Comparison of ENCODE assay signal across 8 cellular contexts in genomic region chr20:44208770-44209169, GRCh38. TPM values are rescaled to one million over a fixed set of nuclear protein-coding genes. Genes with fewer than 3 reads are reported as not detected.
A peak's percentile ranks its signal among the peaks of the same experiment; 100 is the strongest.
DNase-seq lines count a peak whose midpoint lies in the region; ATAC-seq and TF ChIP-seq lines count a peak whose summit lies in the region.

No MANE protein-coding gene starts in this region.

- peak overlapping the region; percentile 93 for H3K9ac ChIP-seq in mesendoderm (ENCODE audit: low read length)

- TF ChIP-seq CTCF in astrocyte of the spinal cord (IDR thresholded peaks at IDR 0.05; ENCODE audit: low read depth, low read length) = no peak

- H3K4ac ChIP-seq in mesendoderm (ENCODE audit: low read depth, low read length) = no peak overlapping the region

- peaks cover 7% of the 10 kb centered on the region for H3K4me1 ChIP-seq in mesendoderm (ENCODE audit: control insufficient read depth, low read depth, low read length)

- peak overlapping the region; percentile 92 for H3K4me3 ChIP-seq in astrocyte of the spinal cord (ENCODE audit: low read depth, low read length)
- no peak overlapping the region for H3K4me3 ChIP-seq in mesendoderm (ENCODE audit: low read length)

- no peak overlapping the region for H3K27ac ChIP-seq in mesendoderm (ENCODE audit: low read depth, low read length)

- H3K4me2 ChIP-seq in mesendoderm (ENCODE audit: low read length) = peak overlapping the region; percentile 43

- H2BK5ac ChIP-seq in mesendoderm (ENCODE audit: low read length) = no peak overlapping the region

- no peak overlapping the region for H2BK15ac ChIP-seq in mesendoderm (replicated peaks; ENCODE audit: low read depth)

- no CpG with 5 or more reads among the region's 7 CpGs for WGBS in mesendoderm (ENCODE audit: extremely low coverage, insufficient coverage, low lambda C conversion rate)

- H2BK120ac ChIP-seq in mesendoderm (ENCODE audit: low read depth, low read length) = no peak overlapping the region

- peak overlapping the region; percentile 69 for H3K56ac ChIP-seq in mesendoderm (ENCODE audit: low read length)

- in situ Hi-C loops in ACHN (cut with HindIII; ENCODE audit: low pct_ligation_motif_present, low pct_unique_long_range_greater_than_20kb, low sequenced_read_pairs) (no loop called here), astrocyte of the spinal cord (cut with HindIII; ENCODE audit: low sequenced_read_pairs) (no loop called here)

- POLR2A ChIA-PET in HEK293T (lab: Yijun Ruan, JAX) = no interaction called here

- H3K79me1 ChIP-seq in mesendoderm (ENCODE audit: low read length) = peaks cover 7% of the 10 kb centered on the region

- H3K27me3 ChIP-seq in mesendoderm (ENCODE audit: insufficient read depth, low read length, poor library complexity) = no peaks in the 10 kb centered on the region

- no peaks in the 10 kb centered on the region for H3K36me3 ChIP-seq in mesendoderm (ENCODE audit: control insufficient read depth, insufficient read depth, low read length)

- H3K79me2 ChIP-seq in mesendoderm (ENCODE audit: control insufficient read depth, insufficient read depth, low read length) = peaks cover 28% of the 10 kb centered on the region

- CTCF ChIA-PET in HEK293T (lab: Yijun Ruan, JAX) = interaction anchor here (0.5 to 0.8 kb wide), 2 partner anchors 19 to 102 kb away, joined by 3 read pairs; partner anchors contain the start of gene FITM2

- no peak for ATAC-seq in GM21423 (IDR thresholded peaks at IDR 0.05; ENCODE audit: unreplicated experiment)
- no peak for ATAC-seq in GM21515 (IDR thresholded peaks at IDR 0.05; ENCODE audit: unreplicated experiment)

- no peak overlapping the region for H2AK5ac ChIP-seq in mesendoderm (ENCODE audit: low read length)

- DNase-seq in ACHN = peak; percentile 49
- no peak for DNase-seq in HEK293T (ENCODE audit: extremely low spot score)
- peak; percentile 3 for DNase-seq in astrocyte of the spinal cord (ENCODE audit: low read depth, low spot score)
- no peak for DNase-seq in mesendoderm
- no peak for DNase-seq in AG08396 (ENCODE audit: low spot score)
- no peak for DNase-seq in activated effector memory CD4-positive, alpha-beta T cell treated with Interleukin-2 at 50 U/mL for 16 hours

- no peak overlapping the region for H4K5ac ChIP-seq in mesendoderm (ENCODE audit: low read length)

- no peak overlapping the region for H3K23ac ChIP-seq in mesendoderm (ENCODE audit: low read length)

- no peak overlapping the region for H3K18ac ChIP-seq in mesendoderm (ENCODE audit: low read length)

- no peak overlapping the region for H4K8ac ChIP-seq in mesendoderm (ENCODE audit: low read depth, low read length)

TF ChIP-seq in HEK293T, 16 proteins besides CTCF, POLR2A, EP300 and RAD21:
- TF ChIP-seq SP1 (IDR thresholded peaks at IDR 0.05) = no peak
- no peak for TF ChIP-seq ARNT (IDR thresholded peaks at IDR 0.05)
- TF ChIP-seq PKNOX1 (IDR thresholded peaks at IDR 0.05) = peak; percentile 58

RNA-seq across cellular contexts. Expression of gene OSER1, which starts 1.8 kb away (rescaled TPM):
- polyA plus RNA-seq in mesendoderm (2013, experiment 1 of 2) = 27.3 TPM
- polyA plus RNA-seq in mesendoderm (2013, experiment 2 of 2) = 27.4 TPM

RNA-seq across cellular contexts. Expression of gene JPH2, which starts 21.8 kb away (rescaled TPM):
- 2.3 TPM for polyA plus RNA-seq in mesendoderm (2013, experiment 1 of 2)
- polyA plus RNA-seq in mesendoderm (2013, experiment 2 of 2) = 2.3 TPM

RNA-seq across cellular contexts. Expression of gene GDAP1L1, which starts 38.3 kb away (rescaled TPM):
- polyA plus RNA-seq in mesendoderm (2013, experiment 1 of 2) = 2.6 TPM
- polyA plus RNA-seq in mesendoderm (2013, experiment 2 of 2) = 2.5 TPM

Comparison
In these comparisons a context has a peak if more than half of its experiments do, and no peak if none do; other contexts are left out.
1. DNase-seq: peak in ACHN (single experiment) and astrocyte of the spinal cord (single experiment); none in HEK293T (single experiment), mesendoderm (single experiment), AG08396 (single experiment) and activated effector memory CD4-positive, alpha-beta T cell treated with Interleukin-2 at 50 U/mL for 16 hours (single experiment).